ENCODE assay signal across 29 cellular contexts in genomic region chr2:168524005-168524404, GRCh38.
DNase-seq lines count a peak whose midpoint lies in the region; ATAC-seq, FAIRE-seq and TF ChIP-seq lines count a peak whose summit lies in the region.
"Had no signal": no experiment of that assay in that cellular context is flagged by ENCODE, and none has a peak within 500 bp of the region (broad histone marks: within the 10 kb centered on the region; RNA-seq: fewer than 3 reads in every experiment).

No MANE protein-coding gene starts in this region.

- no peak for TF ChIP-seq POLR2A in GM12892 (IDR thresholded peaks at IDR 0.05; ENCODE audit: low read depth, low read length)

- ATAC-seq in HG03565 (IDR thresholded peaks at IDR 0.05; ENCODE audit: unreplicated experiment) (peak; percentile 34), GM21528 (IDR thresholded peaks at IDR 0.05; ENCODE audit: low FRiP score, unreplicated experiment) (no peak)
- ATAC-seq: activated CD8-positive, alpha-beta memory T cell treated with anti-CD3 and anti-CD28 coated beads, Interleukin-2, amount 10 ng/mL, durations not matched to agents 7 days and 5 days; activated T-cell treated with anti-CD3 and anti-CD28 coated beads, Interleukin-2, amount 50 U/mL, for 72 hours; gastrocnemius medialis; HCT116; left colon; stimulated activated memory B cell treated with anti-CD40 and anti-IgM and Interleukin-4, amounts not matched to agents 10 μg/mL and 1 μg/mL and 100 μg/mL, for 72 hours; T-cell; WTC11 had no signal

- no peak for TF ChIP-seq CTCF in WERI-Rb-1 (IDR thresholded peaks at IDR 0.05; ENCODE audit: low read depth, low read length)

- H3K4me1 ChIP-seq in esophagus (ENCODE audit: control insufficient read depth in 2 of 2, insufficient read depth in 2 of 2, low read length in 1 of 2) = peaks cover 2 to 4% of the 10 kb centered on the region in 2 donors
- H3K4me1 ChIP-seq: BE2C had no signal

- H3K4me3 ChIP-seq in esophagus (ENCODE audit: low read depth in 1 of 2, low read length in 2 of 2) (no peak overlapping the region), WERI-Rb-1 (ENCODE audit: low read depth, low read length) (no peak overlapping the region)
- H3K4me3 ChIP-seq: dorsolateral prefrontal cortex, gastrocnemius medialis had no signal

- H3K27ac ChIP-seq in esophagus (ENCODE audit: low read depth in 2 of 2, low read length in 1 of 2) (peak overlapping the region; percentile 42 to 57), WERI-Rb-1 (no peak overlapping the region)

- WGBS in esophagus, 2 donors = 49 to 55% methylated on average over 2 of the region's 2 CpGs

- no peaks in the 10 kb centered on the region for H3K36me3 ChIP-seq in esophagus (ENCODE audit: control insufficient read depth in 2 of 2, insufficient read depth in 2 of 2, low read length in 1 of 2)
- H3K36me3 ChIP-seq in WERI-Rb-1 = no peaks in the 10 kb centered on the region
- H3K36me3 ChIP-seq: BE2C, gastrocnemius medialis had no signal

- H3K27me3 ChIP-seq in esophagus (ENCODE audit: control insufficient read depth in 1 of 2, insufficient read depth in 2 of 2, low read length in 2 of 2) = no peaks in the 10 kb centered on the region
- H3K27me3 ChIP-seq in WERI-Rb-1 (ENCODE audit: insufficient read depth, low read depth, severe bottlenecking) = no peaks in the 10 kb centered on the region
- H3K27me3 ChIP-seq: BE2C, dorsolateral prefrontal cortex, gastrocnemius medialis had no signal

- FAIRE-seq in GM12892 (lab: Jason Lieb, UNC) = peak; percentile 21
- peak; percentile 72 for FAIRE-seq in GM19239 (lab: Jason Lieb, UNC)
- FAIRE-seq: endometrium, G401.6 had no signal

- DNase-seq in GM12892 (ENCODE audit: insufficient read length) (no peak), GM19239 (ENCODE audit: insufficient read length, low spot score) (no peak), WERI-Rb-1 (no peak)
- DNase-seq in activated T-cell treated with anti-CD3 and anti-CD28 coated beads, Interleukin-2, amount 50 U/mL, for 1 hour = no peak
- DNase-seq in central memory CD4-positive, alpha-beta T cell = no peak
- DNase-seq: ACHN; activated CD8-positive, alpha-beta memory T cell treated with anti-CD3 and anti-CD28 coated beads, Interleukin-2, amount 10 ng/mL, durations not matched to agents 7 days and 5 days; activated T-cell treated with anti-CD3 and anti-CD28 coated beads, Interleukin-2, amount 50 U/mL, for 72 hours; BE2C; dorsolateral prefrontal cortex; gastrocnemius medialis; hypothalamus; immature natural killer cell; left colon; NCI-H1092; NCI-H1694 treated with DMSO at 0.1 percent for 48 hours; NCI-H446; NCI-H774; substantia nigra; T-cell; trophoblast cell had no signal

- H3K9me3 ChIP-seq in esophagus (ENCODE audit: control insufficient read depth in 2 of 2, insufficient read depth in 1 of 2, low read depth in 1 of 2, low read length in 1 of 2) (no peaks in the 10 kb centered on the region), WERI-Rb-1 (ENCODE audit: severe bottlenecking) (no peaks in the 10 kb centered on the region)
- H3K9me3 ChIP-seq: BE2C, gastrocnemius medialis had no signal
